In genomic region chr19:48918801-48919247, GRCh38 we compare ENCODE assay signal across 12 cellular contexts. TPM values are rescaled to one million over a fixed set of nuclear protein-coding genes. Genes with fewer than 3 reads are reported as not detected.
DNase-seq lines count a peak whose midpoint lies in the region; ATAC-seq, FAIRE-seq and TF ChIP-seq lines count a peak whose summit lies in the region.
"Had no signal": no experiment of that assay in that cellular context is flagged by ENCODE, and none has a peak within 500 bp of the region (broad histone marks: within the 10 kb centered on the region; RNA-seq: fewer than 3 reads in every experiment).

No MANE protein-coding gene starts in this region.

- H3K9me2 ChIP-seq in GM23248 (ENCODE audit: insufficient read depth) = no peaks in the 10 kb centered on the region

- TF ChIP-seq EP300 in HepG2 (IDR thresholded peaks at IDR 0.05; ENCODE audit: low read depth in 2 of 2, low read length in 2 of 2) (no peak), HepG2 (CRISPR knock-in tag; IDR thresholded peaks at IDR 0.05; ENCODE audit: borderline replicate concordance) (no peak)

- no peaks in the 10 kb centered on the region for H3K4me1 ChIP-seq in GM23248 (ENCODE audit: insufficient read depth)
- no peaks in the 10 kb centered on the region for H3K4me1 ChIP-seq in HepG2 (ENCODE audit: insufficient read depth, low read length)

- POLR2A ChIA-PET in HepG2 (lab: Yijun Ruan, JAX) = interaction anchor here (0.6 to 0.9 kb wide), 4 partner anchors 45 to 111 kb away, joined by 3 to 4 read pairs (median 4); no protein-coding TSS in a partner anchor

- peak; percentile 51 for ATAC-seq in HepG2
- no peak for ATAC-seq in GM19467 (IDR thresholded peaks at IDR 0.05; ENCODE audit: unreplicated experiment)

- peaks cover 12% of the 10 kb centered on the region; the same call in 1 of the 2 replicates for H3K36me3 ChIP-seq in GM23248 (ENCODE audit: low read depth)
- peaks cover 10 to 37% of the 10 kb centered on the region in 2 experiments; a peak in 4 of 5 replicates for H3K36me3 ChIP-seq in HepG2 (replicated peaks in 1 of 2; ENCODE audit: control insufficient read depth in 1 of 2, insufficient read depth in 2 of 2, low read length in 2 of 2)

- H3K79me2 ChIP-seq in GM23248 (ENCODE audit: insufficient read depth) = no peaks in the 10 kb centered on the region
- H3K79me2 ChIP-seq in HepG2 (ENCODE audit: insufficient read depth, low read length) = no peaks in the 10 kb centered on the region
- H3K79me2 ChIP-seq: hepatocyte had no signal

- H3K27me3 ChIP-seq in GM23248 (replicated peaks; ENCODE audit: insufficient read depth) (no peaks in the 10 kb centered on the region), HepG2 (ENCODE audit: control insufficient read depth in 1 of 2, insufficient read depth in 2 of 2, low read length in 2 of 2) (no peaks in the 10 kb centered on the region)
- H3K27me3 ChIP-seq: hepatocyte had no signal

- BruUV-seq in HepG2 (replicated peaks; lab: Mats Ljungman, UMichigan) = no TSS peak

- FAIRE-seq in HepG2 (lab: Jason Lieb, UNC) = no peak

- peak; percentile 69 for DNase-seq in DMS 273 (lab: John Stamatoyannopoulos, UW; ENCODE audit: unreplicated experiment)
- no peak for DNase-seq in DMS 273 treated with DMSO at 0.1 percent for 48 hours (lab: John Stamatoyannopoulos, UW)
- DNase-seq in GM23248 = peak; percentile 44
- peak; percentile 43 for DNase-seq in SW480 (ENCODE audit: low spot score)
- DNase-seq in HepG2 (ENCODE audit: low spot score) = no peak
- DNase-seq in OCI-M2 (lab: John Stamatoyannopoulos, UW; ENCODE audit: unreplicated experiment) = no peak
- no peak for DNase-seq in LoVo (ENCODE audit: low spot score)
- DNase-seq: activated CD8-positive, alpha-beta memory T cell treated with anti-CD3 and anti-CD28 coated beads, Interleukin-2, amount 50 U/mL, for 48 hours had no signal

- H3K4me3 ChIP-seq in GM23248 = no peak overlapping the region
- no peak overlapping the region for H3K4me3 ChIP-seq in HepG2 (replicated peaks in 1 of 3; ENCODE audit: insufficient read depth in 1 of 3, low read depth in 2 of 3, low read length in 3 of 3)
- H3K4me3 ChIP-seq: hepatocyte had no signal

- TF ChIP-seq RAD21 in HepG2 (CRISPR knock-in tag; IDR thresholded peaks at IDR 0.05) = no peak

- H3K9ac ChIP-seq in GM23248 (no peak overlapping the region), HepG2 (ENCODE audit: insufficient read depth, low read depth, low read length) (no peak overlapping the region)

- intact Hi-C loops in HepG2 (cut with micrococcal nuclease; ENCODE audit: unreplicated experiment) = no loop called here

- in situ Hi-C loops in GM23248 (cut with MboI) = no loop called here
- in situ Hi-C loops in HepG2 (cut with HindIII; ENCODE audit: extremely low pct_ligation_motif_present, low pct_unique_long_range_greater_than_20kb) = no loop called here

- no peak for TF ChIP-seq CTCF in HepG2 (CRISPR knock-in tag; IDR thresholded peaks at IDR 0.05)

- H3F3A ChIP-seq in GM23248 (ENCODE audit: insufficient read depth) = no peaks in the 10 kb centered on the region

- TF ChIP-seq POLR2A in HepG2 (IDR thresholded peaks at IDR 0.05; ENCODE audit: insufficient read depth in 1 of 2, low read depth in 2 of 2, low read length in 2 of 2) = no peak

- H3K9me3 ChIP-seq in GM23248 (ENCODE audit: low read depth) = no peaks in the 10 kb centered on the region
- no peaks in the 10 kb centered on the region for H3K9me3 ChIP-seq in HepG2 (ENCODE audit: low read length)

- H3K27ac ChIP-seq in GM23248 (no peak overlapping the region), HepG2 (ENCODE audit: extremely low read length, insufficient read depth, low read length) (no peak overlapping the region)
- H3K27ac ChIP-seq: hepatocyte had no signal

- H2AFZ ChIP-seq in GM23248 (no peak overlapping the region), HepG2 (ENCODE audit: low read length) (no peak overlapping the region)
- H2AFZ ChIP-seq: hepatocyte had no signal

- CTCF ChIA-PET in HepG2 (lab: Yijun Ruan, JAX; ENCODE audit: low intra/inter-chr PET ratio, low total read pairs) = no interaction called here

- H3K4me2 ChIP-seq in GM23248 (ENCODE audit: unreplicated experiment) (no peak overlapping the region), HepG2 (ENCODE audit: low read depth, low read length) (no peak overlapping the region)
- H3K4me2 ChIP-seq: hepatocyte had no signal

- H4K20me1 ChIP-seq in GM23248 (ENCODE audit: insufficient read depth) = no peaks in the 10 kb centered on the region
- no peaks in the 10 kb centered on the region for H4K20me1 ChIP-seq in HepG2 (ENCODE audit: insufficient read depth, low read length)

- 83 to 84% methylated on average over 18 of the region's 18 CpGs for WGBS in GM23248 (ENCODE audit: low coverage in 1 of 2, low lambda C conversion rate in 2 of 2, missing lambda C conversion rate in 2 of 2), 2 experiments
- WGBS in HepG2 (ENCODE audit: low lambda C conversion rate) = 94% methylated on average over 17 of the region's 18 CpGs

RNA-seq across cellular contexts. Expression of gene DHDH, which starts 14.7 kb away (rescaled TPM):
- not detected in 2 replicates for total RNA-seq in GM23248 (2014; rRNA removed; shearing (Covaris generic))
- not detected in 2 replicates for polyA plus RNA-seq in GM23248 (2016; fragmentation: Nextera tagmentation; extraction: Ambion mirVana)
- total RNA-seq in HepG2 (2016; rRNA removed; fragmentation: Illumina TruSeq; extraction: Trizol) = 0.13 and 0.29 TPM in 2 replicates
- total RNA-seq in HepG2 (2016; cell fraction: cytosol; rRNA removed; fragmentation: Illumina TruSeq; extraction: Trizol; ENCODE audit: low read depth) = not detected in 2 replicates
- 0.30 TPM in 1 of 2 replicates, not detected in the other for total RNA-seq in HepG2 (2016; cell fraction: insoluble cytoplasmic fraction; rRNA removed; fragmentation: Illumina TruSeq; extraction: Trizol)
- total RNA-seq in HepG2 (2016; cell fraction: membrane; rRNA removed; fragmentation: Illumina TruSeq; extraction: Trizol) = not detected in 2 replicates
- total RNA-seq in HepG2 (2016; cell fraction: nucleus; rRNA removed; fragmentation: Illumina TruSeq; extraction: Trizol) = not detected in 2 replicates
- polyA plus RNA-seq in HepG2 (2011; rRNA removed) = 0.91 and 1.9 TPM in 2 replicates
- polyA plus RNA-seq in HepG2 (2011; cell fraction: cytosol; rRNA removed) = 1.8 and 2.5 TPM in 2 replicates
- 1.9 and 2.8 TPM in 2 replicates for polyA plus RNA-seq in HepG2 (2011; cell fraction: nucleus; rRNA removed)
- 1.0 and 3.6 TPM in 2 replicates for polyA plus RNA-seq in HepG2 (2012)
- not detected in 2 replicates for polyA plus RNA-seq in HepG2 (2016; cell fraction: cytosol; fragmentation: Illumina TruSeq; extraction: Trizol; ENCODE audit: low read depth)
- polyA plus RNA-seq in HepG2 (2016; cell fraction: insoluble cytoplasmic fraction; fragmentation: Illumina TruSeq; extraction: Trizol; ENCODE audit: low read depth) = not detected in 2 replicates
- polyA plus RNA-seq in HepG2 (2016; cell fraction: membrane; fragmentation: Illumina TruSeq; extraction: Trizol; ENCODE audit: low read depth) = not detected in 2 replicates
- not detected in 2 replicates for polyA plus RNA-seq in HepG2 (2016; cell fraction: nucleus; fragmentation: Illumina TruSeq; extraction: Trizol; ENCODE audit: insufficient read depth, low read depth)
- 0.37 and 0.50 TPM in 2 replicates for polyA minus RNA-seq in HepG2 (2011; rRNA and poly(A)+ RNA removed; ENCODE audit: low replicate concordance)
- polyA minus RNA-seq in HepG2 (2011; cell fraction: cytosol; rRNA and poly(A)+ RNA removed) = not detected in 2 replicates
- polyA minus RNA-seq in HepG2 (2011; cell fraction: nucleus; rRNA and poly(A)+ RNA removed) = 0.77 TPM in 1 of 2 replicates, not detected in the other
- total RNA-seq: chondrocyte had no signal

RNA-seq across cellular contexts. Expression of gene NUCB1, which starts 18.7 kb away (rescaled TPM):
- 362 and 401 TPM in 2 replicates for total RNA-seq in GM23248 (2014; rRNA removed; shearing (Covaris generic))
- 412 and 438 TPM in 2 replicates for polyA plus RNA-seq in GM23248 (2016; fragmentation: Nextera tagmentation; extraction: Ambion mirVana)
- total RNA-seq in HepG2 (2016; rRNA removed; fragmentation: Illumina TruSeq; extraction: Trizol) = 34.3 and 82.3 TPM in 2 replicates
- total RNA-seq in HepG2 (2016; cell fraction: cytosol; rRNA removed; fragmentation: Illumina TruSeq; extraction: Trizol; ENCODE audit: low read depth) = 9.0 and 9.7 TPM in 2 replicates
- total RNA-seq in HepG2 (2016; cell fraction: insoluble cytoplasmic fraction; rRNA removed; fragmentation: Illumina TruSeq; extraction: Trizol) = 28.8 and 87.6 TPM in 2 replicates
- 25.3 and 25.9 TPM in 2 replicates for total RNA-seq in HepG2 (2016; cell fraction: membrane; rRNA removed; fragmentation: Illumina TruSeq; extraction: Trizol)
- total RNA-seq in HepG2 (2016; cell fraction: nucleus; rRNA removed; fragmentation: Illumina TruSeq; extraction: Trizol) = 82.3 and 93.1 TPM in 2 replicates
- polyA plus RNA-seq in HepG2 (2011; rRNA removed) = 106 and 144 TPM in 2 replicates
- 86.9 and 132 TPM in 2 replicates for polyA plus RNA-seq in HepG2 (2011; cell fraction: cytosol; rRNA removed)
- polyA plus RNA-seq in HepG2 (2011; cell fraction: nucleus; rRNA removed) = 169 and 200 TPM in 2 replicates
- 83.2 and 101 TPM in 2 replicates for polyA plus RNA-seq in HepG2 (2012)
- 16.8 and 17.5 TPM in 2 replicates for polyA plus RNA-seq in HepG2 (2016; cell fraction: cytosol; fragmentation: Illumina TruSeq; extraction: Trizol; ENCODE audit: low read depth)
- polyA plus RNA-seq in HepG2 (2016; cell fraction: insoluble cytoplasmic fraction; fragmentation: Illumina TruSeq; extraction: Trizol; ENCODE audit: low read depth) = 32.3 and 40.2 TPM in 2 replicates
- polyA plus RNA-seq in HepG2 (2016; cell fraction: membrane; fragmentation: Illumina TruSeq; extraction: Trizol; ENCODE audit: low read depth) = 25.6 and 28.2 TPM in 2 replicates
- polyA plus RNA-seq in HepG2 (2016; cell fraction: nucleus; fragmentation: Illumina TruSeq; extraction: Trizol; ENCODE audit: insufficient read depth, low read depth) = 164 and 172 TPM in 2 replicates
- 57.6 and 72.0 TPM in 2 replicates for polyA minus RNA-seq in HepG2 (2011; rRNA and poly(A)+ RNA removed; ENCODE audit: low replicate concordance)
- polyA minus RNA-seq in HepG2 (2011; cell fraction: cytosol; rRNA and poly(A)+ RNA removed) = 40.4 and 44.8 TPM in 2 replicates
- polyA minus RNA-seq in HepG2 (2011; cell fraction: nucleus; rRNA and poly(A)+ RNA removed) = 23.2 and 25.9 TPM in 2 replicates

RNA-seq across cellular contexts. Expression of gene TULP2, which starts 20.3 kb away (rescaled TPM):
- total RNA-seq in GM23248 (2014; rRNA removed; shearing (Covaris generic)) = not detected in 2 replicates
- not detected in 2 replicates for polyA plus RNA-seq in GM23248 (2016; fragmentation: Nextera tagmentation; extraction: Ambion mirVana)
- not detected in 2 replicates for total RNA-seq in HepG2 (2016; rRNA removed; fragmentation: Illumina TruSeq; extraction: Trizol)
- not detected in 2 replicates for total RNA-seq in HepG2 (2016; cell fraction: cytosol; rRNA removed; fragmentation: Illumina TruSeq; extraction: Trizol; ENCODE audit: low read depth)
- not detected in 2 replicates for total RNA-seq in HepG2 (2016; cell fraction: insoluble cytoplasmic fraction; rRNA removed; fragmentation: Illumina TruSeq; extraction: Trizol)
- 0.12 TPM in 1 of 2 replicates, not detected in the other for total RNA-seq in HepG2 (2016; cell fraction: membrane; rRNA removed; fragmentation: Illumina TruSeq; extraction: Trizol)
- not detected in 2 replicates for total RNA-seq in HepG2 (2016; cell fraction: nucleus; rRNA removed; fragmentation: Illumina TruSeq; extraction: Trizol)
- 0.04 and 0.08 TPM in 2 replicates for polyA plus RNA-seq in HepG2 (2011; rRNA removed)
- polyA plus RNA-seq in HepG2 (2011; cell fraction: cytosol; rRNA removed) = 0.04 and 0.11 TPM in 2 replicates
- polyA plus RNA-seq in HepG2 (2011; cell fraction: nucleus; rRNA removed) = 0.23 and 0.24 TPM in 2 replicates
- polyA plus RNA-seq in HepG2 (2012) = 0.19 TPM in 1 of 2 replicates, not detected in the other
- not detected in 2 replicates for polyA plus RNA-seq in HepG2 (2016; cell fraction: cytosol; fragmentation: Illumina TruSeq; extraction: Trizol; ENCODE audit: low read depth)
- polyA plus RNA-seq in HepG2 (2016; cell fraction: insoluble cytoplasmic fraction; fragmentation: Illumina TruSeq; extraction: Trizol; ENCODE audit: low read depth) = not detected in 2 replicates
- polyA plus RNA-seq in HepG2 (2016; cell fraction: membrane; fragmentation: Illumina TruSeq; extraction: Trizol; ENCODE audit: low read depth) = not detected in 2 replicates
- polyA plus RNA-seq in HepG2 (2016; cell fraction: nucleus; fragmentation: Illumina TruSeq; extraction: Trizol; ENCODE audit: insufficient read depth, low read depth) = not detected in 2 replicates
- polyA minus RNA-seq in HepG2 (2011; rRNA and poly(A)+ RNA removed; ENCODE audit: low replicate concordance) = 0.24 TPM in 1 of 2 replicates, not detected in the other
- polyA minus RNA-seq in HepG2 (2011; cell fraction: cytosol; rRNA and poly(A)+ RNA removed) = not detected in 2 replicates
- not detected in 2 replicates for polyA minus RNA-seq in HepG2 (2011; cell fraction: nucleus; rRNA and poly(A)+ RNA removed)
- total RNA-seq: chondrocyte, hepatocyte had no signal
- polyA plus RNA-seq: hepatocyte, neural cell had no signal

RNA-seq across cellular contexts. Expression of gene BAX, which starts 35.9 kb away (rescaled TPM):
- 106 and 119 TPM in 2 replicates for total RNA-seq in GM23248 (2014; rRNA removed; shearing (Covaris generic))
- polyA plus RNA-seq in GM23248 (2016; fragmentation: Nextera tagmentation; extraction: Ambion mirVana) = 92.7 and 97.3 TPM in 2 replicates
- 167 and 176 TPM in 2 replicates for total RNA-seq in HepG2 (2016; rRNA removed; fragmentation: Illumina TruSeq; extraction: Trizol)
- 230 and 246 TPM in 2 replicates for total RNA-seq in HepG2 (2016; cell fraction: cytosol; rRNA removed; fragmentation: Illumina TruSeq; extraction: Trizol; ENCODE audit: low read depth)
- total RNA-seq in HepG2 (2016; cell fraction: insoluble cytoplasmic fraction; rRNA removed; fragmentation: Illumina TruSeq; extraction: Trizol) = 165 and 193 TPM in 2 replicates
- total RNA-seq in HepG2 (2016; cell fraction: membrane; rRNA removed; fragmentation: Illumina TruSeq; extraction: Trizol) = 237 and 254 TPM in 2 replicates
- 96.5 and 102 TPM in 2 replicates for total RNA-seq in HepG2 (2016; cell fraction: nucleus; rRNA removed; fragmentation: Illumina TruSeq; extraction: Trizol)
- 139 and 164 TPM in 2 replicates for polyA plus RNA-seq in HepG2 (2011; rRNA removed)
- polyA plus RNA-seq in HepG2 (2011; cell fraction: cytosol; rRNA removed) = 118 and 159 TPM in 2 replicates
- polyA plus RNA-seq in HepG2 (2011; cell fraction: nucleus; rRNA removed) = 330 and 345 TPM in 2 replicates
- polyA plus RNA-seq in HepG2 (2012) = 158 and 165 TPM in 2 replicates
- 324 and 380 TPM in 2 replicates for polyA plus RNA-seq in HepG2 (2016; cell fraction: cytosol; fragmentation: Illumina TruSeq; extraction: Trizol; ENCODE audit: low read depth)
- 326 and 339 TPM in 2 replicates for polyA plus RNA-seq in HepG2 (2016; cell fraction: insoluble cytoplasmic fraction; fragmentation: Illumina TruSeq; extraction: Trizol; ENCODE audit: low read depth)
- 331 and 356 TPM in 2 replicates for polyA plus RNA-seq in HepG2 (2016; cell fraction: membrane; fragmentation: Illumina TruSeq; extraction: Trizol; ENCODE audit: low read depth)
- polyA plus RNA-seq in HepG2 (2016; cell fraction: nucleus; fragmentation: Illumina TruSeq; extraction: Trizol; ENCODE audit: insufficient read depth, low read depth) = 298 and 326 TPM in 2 replicates
- 81.2 and 143 TPM in 2 replicates for polyA minus RNA-seq in HepG2 (2011; rRNA and poly(A)+ RNA removed; ENCODE audit: low replicate concordance)
- polyA minus RNA-seq in HepG2 (2011; cell fraction: cytosol; rRNA and poly(A)+ RNA removed) = 66.1 and 82.4 TPM in 2 replicates
- polyA minus RNA-seq in HepG2 (2011; cell fraction: nucleus; rRNA and poly(A)+ RNA removed) = 85.3 and 90.1 TPM in 2 replicates

RNA-seq across cellular contexts. Expression of gene FTL, which starts 46.3 kb away (rescaled TPM):
- 2,276 and 2,848 TPM in 2 replicates for total RNA-seq in GM23248 (2014; rRNA removed; shearing (Covaris generic))
- 8,171 and 8,242 TPM in 2 replicates for polyA plus RNA-seq in GM23248 (2016; fragmentation: Nextera tagmentation; extraction: Ambion mirVana)
- total RNA-seq in HepG2 (2016; rRNA removed; fragmentation: Illumina TruSeq; extraction: Trizol) = 3,909 and 8,800 TPM in 2 replicates
- total RNA-seq in HepG2 (2016; cell fraction: cytosol; rRNA removed; fragmentation: Illumina TruSeq; extraction: Trizol; ENCODE audit: low read depth) = 89,971 and 90,879 TPM in 2 replicates
- 3,851 and 8,859 TPM in 2 replicates for total RNA-seq in HepG2 (2016; cell fraction: insoluble cytoplasmic fraction; rRNA removed; fragmentation: Illumina TruSeq; extraction: Trizol)
- 51,578 and 56,338 TPM in 2 replicates for total RNA-seq in HepG2 (2016; cell fraction: membrane; rRNA removed; fragmentation: Illumina TruSeq; extraction: Trizol)
- total RNA-seq in HepG2 (2016; cell fraction: nucleus; rRNA removed; fragmentation: Illumina TruSeq; extraction: Trizol) = 2,617 and 3,067 TPM in 2 replicates
- 2,513 and 2,721 TPM in 2 replicates for polyA plus RNA-seq in HepG2 (2011; rRNA removed)
- 2,416 and 4,778 TPM in 2 replicates for polyA plus RNA-seq in HepG2 (2011; cell fraction: cytosol; rRNA removed)
- 1,286 and 1,341 TPM in 2 replicates for polyA plus RNA-seq in HepG2 (2011; cell fraction: nucleus; rRNA removed)
- polyA plus RNA-seq in HepG2 (2012) = 3,171 and 4,080 TPM in 2 replicates
- polyA plus RNA-seq in HepG2 (2016; cell fraction: cytosol; fragmentation: Illumina TruSeq; extraction: Trizol; ENCODE audit: low read depth) = 183,517 and 194,436 TPM in 2 replicates
- polyA plus RNA-seq in HepG2 (2016; cell fraction: insoluble cytoplasmic fraction; fragmentation: Illumina TruSeq; extraction: Trizol; ENCODE audit: low read depth) = 7,307 and 7,404 TPM in 2 replicates
- 88,210 and 91,472 TPM in 2 replicates for polyA plus RNA-seq in HepG2 (2016; cell fraction: membrane; fragmentation: Illumina TruSeq; extraction: Trizol; ENCODE audit: low read depth)
- polyA plus RNA-seq in HepG2 (2016; cell fraction: nucleus; fragmentation: Illumina TruSeq; extraction: Trizol; ENCODE audit: insufficient read depth, low read depth) = 7,073 and 8,244 TPM in 2 replicates
- polyA minus RNA-seq in HepG2 (2011; rRNA and poly(A)+ RNA removed; ENCODE audit: low replicate concordance) = 1,399 and 2,171 TPM in 2 replicates
- polyA minus RNA-seq in HepG2 (2011; cell fraction: cytosol; rRNA and poly(A)+ RNA removed) = 634 and 932 TPM in 2 replicates
- 209 and 221 TPM in 2 replicates for polyA minus RNA-seq in HepG2 (2011; cell fraction: nucleus; rRNA and poly(A)+ RNA removed)

Comparison
In these comparisons a context has a peak if more than half of its experiments do, and no peak if none do; other contexts are left out.
1. DNase-seq: peak in DMS 273 (single experiment), GM23248 (single experiment) and SW480 (single experiment); none in DMS 273 treated with DMSO at 0.1 percent for 48 hours (single experiment), HepG2 (single experiment), OCI-M2 (single experiment) and LoVo (single experiment).